In the genomic region with DNA sequence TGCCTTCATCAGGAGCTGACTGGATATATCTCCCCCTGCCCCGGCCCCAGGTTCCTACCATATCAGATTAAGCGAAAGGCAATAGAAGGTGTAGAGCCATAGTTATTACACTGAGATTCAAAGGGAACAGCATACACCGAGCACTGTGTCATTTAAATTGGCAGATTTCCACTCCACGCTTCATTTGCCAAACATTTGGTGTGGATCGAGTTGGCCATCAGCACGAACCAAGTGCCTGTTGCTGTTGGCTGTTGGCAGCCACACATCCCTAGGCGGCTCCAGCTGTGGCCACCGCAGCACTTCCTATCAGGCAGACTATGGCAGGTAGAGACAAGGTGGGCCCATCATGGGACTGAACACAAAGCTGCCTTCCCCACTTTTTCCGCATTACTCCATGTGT, we compare ENCODE assay signal across 32 cellular contexts.
DNase-seq lines count a peak whose midpoint lies in the region; ATAC-seq and TF ChIP-seq lines count a peak whose summit lies in the region.
"Had no signal": no experiment of that assay in that cellular context is flagged by ENCODE, and none has a peak within 500 bp of the region (broad histone marks: within the 10 kb centered on the region; RNA-seq: fewer than 3 reads in every experiment).

No MANE protein-coding gene starts in this region.

- no peaks in the 10 kb centered on the region for H3K9me3 Mint-ChIP-seq in activated CD8-positive, alpha-beta memory T cell treated with anti-CD3 and anti-CD28 coated beads, Interleukin-2, amount 10 ng/mL, durations not matched to agents 7 days and 5 days (ENCODE audit: low read depth)
- H3K9me3 Mint-ChIP-seq: activated CD4-positive, alpha-beta T cell treated with anti-CD3 and anti-CD28 coated beads, Interleukin-2, amount 10 ng/mL, durations not matched to agents 7 days and 5 days; activated T-cell treated with anti-CD3 and anti-CD28 coated beads, Interleukin-2, amount 50 U/mL, for 4 hours; dendritic cell treated with granulocyte-macrophage colony-stimulating factor and Interleukin-4, amounts not matched to agents 40 ng/mL and 50 ng/mL, for 4 days; stimulated activated naive CD8-positive, alpha-beta T cell treated with anti-CD3 and anti-CD28 coated beads, Interleukin-15, amount 100 ng/mL, for 72 hours had no signal

- no peaks in the 10 kb centered on the region for H3K36me3 Mint-ChIP-seq in activated CD8-positive, alpha-beta memory T cell treated with anti-CD3 and anti-CD28 coated beads, Interleukin-2, amount 10 ng/mL, durations not matched to agents 7 days and 5 days
- H3K36me3 Mint-ChIP-seq: activated naive CD8-positive, alpha-beta T cell treated with anti-CD3 and anti-CD28 coated beads, Interleukin-2, amount 10 ng/mL, durations not matched to agents 7 days and 5 days; CD14-positive monocyte; natural killer cell had no signal

- 43 to 53% (median 45%) methylated on average over 9 of the region's 9 CpGs for WGBS in heart left ventricle, 4 donors

- peaks cover 0 to 15% (median 1%) of the 10 kb centered on the region in 12 donors for H3K4me1 ChIP-seq in heart left ventricle
- H3K4me1 ChIP-seq in SJCRH30 = no peaks in the 10 kb centered on the region
- H3K4me1 ChIP-seq: esophagus squamous epithelium, prostate gland, sigmoid colon, vagina had no signal

- DNase-seq in NCI-H1417 (lab: John Stamatoyannopoulos, UW) = peak in 2 of 3 experiments; percentile 62 to 66
- no peak for DNase-seq in NCI-H1417 treated with DMSO at 0.1 percent for 48 hours (lab: John Stamatoyannopoulos, UW)
- peak; percentile 71 for DNase-seq in NCI-H1092 treated with DMSO at 0.1 percent for 48 hours (lab: John Stamatoyannopoulos, UW)
- peak; percentile 50 for DNase-seq in NCI-H69 (lab: John Stamatoyannopoulos, UW)
- peak in 2 of 5 donors; percentile 45 to 50 for DNase-seq in heart left ventricle
- no peak for DNase-seq in SJCRH30
- DNase-seq in activated CD8-positive, alpha-beta memory T cell treated with anti-CD3 and anti-CD28 coated beads, Interleukin-2, amount 10 ng/mL, durations not matched to agents 7 days and 5 days = no peak
- DNase-seq: activated CD4-positive, alpha-beta T cell treated with anti-CD3 and anti-CD28 coated beads, Interleukin-2, amount 10 ng/mL, durations not matched to agents 7 days and 5 days; activated gamma-delta T cell; activated naive CD8-positive, alpha-beta T cell treated with anti-CD3 and anti-CD28 coated beads, Interleukin-2, amount 10 ng/mL, durations not matched to agents 7 days and 5 days; activated T-cell treated with anti-CD3 and anti-CD28 coated beads, Interleukin-2, amount 50 U/mL, for 4 hours; Calu3; EL; esophagus squamous epithelium; foreskin melanocyte; HFFc6; IMR-90; natural killer cell; NCI-H2171; nucleus accumbens; SIG-M5; sigmoid colon; stimulated activated CD4-positive, alpha-beta T cell treated with anti-CD3 and anti-CD28 coated beads, Interleukin-12 subunit alpha, Interleukin-12 subunit beta, amount 100 ng/mL, for 4 hours; stimulated activated CD4-positive, alpha-beta T cell treated with anti-CD3 and anti-CD28 coated beads, Interleukin-2, amount 100 ng/mL, for 48 hours; stimulated activated naive CD8-positive, alpha-beta T cell treated with anti-CD3 and anti-CD28 coated beads, Interleukin-15, amount 100 ng/mL, for 72 hours; SW 1271 had no signal

- intact Hi-C loops in heart left ventricle (cut with DNase I) = no loop called here

- H3K4me3 Mint-ChIP-seq in activated CD8-positive, alpha-beta memory T cell treated with anti-CD3 and anti-CD28 coated beads, Interleukin-2, amount 10 ng/mL, durations not matched to agents 7 days and 5 days = no peak overlapping the region
- H3K4me3 Mint-ChIP-seq: activated CD4-positive, alpha-beta T cell treated with anti-CD3 and anti-CD28 coated beads, Interleukin-2, amount 10 ng/mL, durations not matched to agents 7 days and 5 days; activated naive CD8-positive, alpha-beta T cell treated with anti-CD3 and anti-CD28 coated beads, Interleukin-2, amount 10 ng/mL, durations not matched to agents 7 days and 5 days; activated T-cell treated with anti-CD3 and anti-CD28 coated beads, Interleukin-2, amount 50 U/mL, for 4 hours; CD14-positive monocyte; central memory CD8-positive, alpha-beta T cell; dendritic cell treated with granulocyte-macrophage colony-stimulating factor and Interleukin-4, amounts not matched to agents 40 ng/mL and 50 ng/mL, for 4 days; HFFc6; natural killer cell; stimulated activated naive CD8-positive, alpha-beta T cell treated with anti-CD3 and anti-CD28 coated beads, Interleukin-15, amount 100 ng/mL, for 72 hours had no signal

- H3K4me1 Mint-ChIP-seq in activated CD8-positive, alpha-beta memory T cell treated with anti-CD3 and anti-CD28 coated beads, Interleukin-2, amount 10 ng/mL, durations not matched to agents 7 days and 5 days = no peaks in the 10 kb centered on the region
- H3K4me1 Mint-ChIP-seq: activated CD4-positive, alpha-beta T cell treated with anti-CD3 and anti-CD28 coated beads, Interleukin-2, amount 10 ng/mL, durations not matched to agents 7 days and 5 days; activated naive CD8-positive, alpha-beta T cell treated with anti-CD3 and anti-CD28 coated beads, Interleukin-2, amount 10 ng/mL, durations not matched to agents 7 days and 5 days; CD14-positive monocyte; central memory CD8-positive, alpha-beta T cell; natural killer cell; stimulated activated naive CD8-positive, alpha-beta T cell treated with anti-CD3 and anti-CD28 coated beads, Interleukin-15, amount 100 ng/mL, for 72 hours had no signal

- CTCF ChIA-PET in activated CD8-positive, alpha-beta memory T cell treated with anti-CD3 and anti-CD28 coated beads, Interleukin-2, amount 10 ng/mL, durations not matched to agents 7 days and 5 days (lab: Charles Lee) = no interaction called here

- TF ChIP-seq CTCF in heart left ventricle (IDR thresholded peaks at IDR 0.05) = no peak

- H3K27ac Mint-ChIP-seq in activated CD8-positive, alpha-beta memory T cell treated with anti-CD3 and anti-CD28 coated beads, Interleukin-2, amount 10 ng/mL, durations not matched to agents 7 days and 5 days = no peak overlapping the region
- H3K27ac Mint-ChIP-seq: activated CD4-positive, alpha-beta T cell treated with anti-CD3 and anti-CD28 coated beads, Interleukin-2, amount 10 ng/mL, durations not matched to agents 7 days and 5 days; activated naive CD8-positive, alpha-beta T cell treated with anti-CD3 and anti-CD28 coated beads, Interleukin-2, amount 10 ng/mL, durations not matched to agents 7 days and 5 days; CD14-positive monocyte; dendritic cell treated with granulocyte-macrophage colony-stimulating factor and Interleukin-4, amounts not matched to agents 40 ng/mL and 50 ng/mL, for 4 days; HFFc6; natural killer cell; stimulated activated naive CD8-positive, alpha-beta T cell treated with anti-CD3 and anti-CD28 coated beads, Interleukin-15, amount 100 ng/mL, for 72 hours had no signal

- H3K27me3 ChIP-seq in heart left ventricle (no peaks in the 10 kb centered on the region), SJCRH30 (no peaks in the 10 kb centered on the region; the same call in 1 of the 2 replicates)
- H3K27me3 ChIP-seq: esophagus squamous epithelium, sigmoid colon, vagina had no signal

- H3K9me3 ChIP-seq in heart left ventricle = no peaks in the 10 kb centered on the region
- no peaks in the 10 kb centered on the region for H3K9me3 ChIP-seq in SJCRH30 (replicated peaks)
- H3K9me3 ChIP-seq: esophagus squamous epithelium, prostate gland, sigmoid colon, vagina had no signal

- ATAC-seq in heart left ventricle = peak; percentile 52 to 65 (median 60)
- ATAC-seq in GM19395 (IDR thresholded peaks at IDR 0.05; ENCODE audit: unreplicated experiment) = no peak
- no peak for ATAC-seq in activated CD8-positive, alpha-beta memory T cell treated with anti-CD3 and anti-CD28 coated beads, Interleukin-2, amount 10 ng/mL, durations not matched to agents 7 days and 5 days
- ATAC-seq: activated T-cell treated with anti-CD3 and anti-CD28 coated beads, Interleukin-2, amount 50 U/mL, for 4 hours; stimulated activated naive CD8-positive, alpha-beta T cell treated with anti-CD3 and anti-CD28 coated beads, Interleukin-15, amount 100 ng/mL, for 72 hours had no signal

- no peak for TF ChIP-seq POLR2A in heart left ventricle (IDR thresholded peaks at IDR 0.05)

- H3K27me3 Mint-ChIP-seq in activated CD8-positive, alpha-beta memory T cell treated with anti-CD3 and anti-CD28 coated beads, Interleukin-2, amount 10 ng/mL, durations not matched to agents 7 days and 5 days = no peaks in the 10 kb centered on the region
- H3K27me3 Mint-ChIP-seq: activated CD4-positive, alpha-beta T cell treated with anti-CD3 and anti-CD28 coated beads, Interleukin-2, amount 10 ng/mL, durations not matched to agents 7 days and 5 days; central memory CD8-positive, alpha-beta T cell; dendritic cell treated with granulocyte-macrophage colony-stimulating factor and Interleukin-4, amounts not matched to agents 40 ng/mL and 50 ng/mL, for 4 days had no signal

- H3K4me3 ChIP-seq in heart left ventricle (no peak overlapping the region), SJCRH30 (no peak overlapping the region)
- H3K4me3 ChIP-seq: esophagus squamous epithelium, prostate gland, sigmoid colon, vagina had no signal

- H3K36me3 ChIP-seq in heart left ventricle = no peaks in the 10 kb centered on the region
- no peaks in the 10 kb centered on the region for H3K36me3 ChIP-seq in SJCRH30
- H3K36me3 ChIP-seq: esophagus squamous epithelium, prostate gland, sigmoid colon, vagina had no signal

- H3K27ac ChIP-seq in heart left ventricle (no peak overlapping the region), SJCRH30 (no peak overlapping the region)
- H3K27ac ChIP-seq: esophagus squamous epithelium, prostate gland, sigmoid colon, vagina had no signal

Comparison
In these comparisons a context has a peak if more than half of its experiments do, and no peak if none do; other contexts are left out.
1. DNase-seq: peak in NCI-H1417 (2 of 3), NCI-H1092 treated with DMSO at 0.1 percent for 48 hours (single experiment) and NCI-H69 (single experiment); none in NCI-H1417 treated with DMSO at 0.1 percent for 48 hours (single experiment), SJCRH30 (0 of 2) and activated CD8-positive, alpha-beta memory T cell treated with anti-CD3 and anti-CD28 coated beads, Interleukin-2, amount 10 ng/mL, durations not matched to agents 7 days and 5 days (single experiment).
2. ATAC-seq: peak in heart left ventricle (4 of 4); none in GM19395 (single experiment) and activated CD8-positive, alpha-beta memory T cell treated with anti-CD3 and anti-CD28 coated beads, Interleukin-2, amount 10 ng/mL, durations not matched to agents 7 days and 5 days (single experiment).